In genomic region chr17:40315678-40316570, GRCh38 we compare ENCODE assay signal across 10 cellular contexts. TPM values are rescaled to one million over a fixed set of nuclear protein-coding genes. Genes with fewer than 3 reads are reported as not detected.
A peak's percentile ranks its signal among the peaks of the same experiment; 100 is the strongest.
DNase-seq lines count a peak whose midpoint lies in the region; FAIRE-seq and TF ChIP-seq lines count a peak whose summit lies in the region.
"Had no signal": no experiment of that assay in that cellular context is flagged by ENCODE, and none has a peak within 500 bp of the region (broad histone marks: within the 10 kb centered on the region; RNA-seq: fewer than 3 reads in every experiment).

No MANE protein-coding gene starts in this region.

- peak overlapping the region in 2 of 4 donors; percentile 71 to 95 for H3K4me3 ChIP-seq in Peyer's patch

- H3K36me3 ChIP-seq in Peyer's patch = no peaks in the 10 kb centered on the region

- peaks cover 64% of the 10 kb centered on the region for H3K4me1 Mint-ChIP-seq in progenitor cell of endocrine pancreas (ENCODE audit: low read depth)

- H3K4me3 Mint-ChIP-seq in progenitor cell of endocrine pancreas (ENCODE audit: low read depth) = peak overlapping the region; percentile 50

- no peaks in the 10 kb centered on the region for H3K27me3 Mint-ChIP-seq in progenitor cell of endocrine pancreas

- peaks cover 8 to 83% (median 26%) of the 10 kb centered on the region in 4 donors for H3K4me1 ChIP-seq in Peyer's patch

- TF ChIP-seq POLR2A in GM12891 (IDR thresholded peaks at IDR 0.05; ENCODE audit: low read depth, low read length) (no peak), Peyer's patch (IDR thresholded peaks at IDR 0.05) (no peak), erythroblast (IDR thresholded peaks at IDR 0.05; ENCODE audit: low read length) (no peak)

- H3K9me3 Mint-ChIP-seq in progenitor cell of endocrine pancreas (ENCODE audit: low read depth) = no peaks in the 10 kb centered on the region

- H3K27ac Mint-ChIP-seq in progenitor cell of endocrine pancreas = peak overlapping the region; percentile 85

- H3K27me3 ChIP-seq in Peyer's patch = no peaks in the 10 kb centered on the region

- no peaks in the 10 kb centered on the region for H3K9me3 ChIP-seq in Peyer's patch

- TF ChIP-seq CTCF in Peyer's patch (IDR thresholded peaks at IDR 0.05) (no peak), progenitor cell of endocrine pancreas (IDR thresholded peaks at IDR 0.05; ENCODE audit: unreplicated experiment) (no peak)

- DNase-seq in GM12891 (ENCODE audit: insufficient read length, low spot score) (no peak), Peyer's patch (peak in 1 of 3 donors; percentile 49), erythroblast (lab: John Stamatoyannopoulos, UW) (peak; percentile 58 to 65), progenitor cell of endocrine pancreas (ENCODE audit: low spot score, unreplicated experiment) (no peak), NCI-H82 (lab: John Stamatoyannopoulos, UW) (no peak), MV-4-11 (lab: John Stamatoyannopoulos, UW) (no peak), hippocampal formation (lab: John Stamatoyannopoulos, UW) (no peak), HuH-7.5 (ENCODE audit: low spot score) (no peak)
- DNase-seq: caudate nucleus, NCI-H345 had no signal

- H3K36me3 Mint-ChIP-seq in progenitor cell of endocrine pancreas (ENCODE audit: insufficient read depth) = no peaks in the 10 kb centered on the region

- peak overlapping the region in 3 of 4 donors; percentile 77 to 95 (median 84) for H3K27ac ChIP-seq in Peyer's patch

- FAIRE-seq in GM12891 (lab: Jason Lieb, UNC) = peak; percentile 72

TF ChIP-seq in GM12891, 5 proteins besides CTCF, POLR2A, EP300 and RAD21:
- no peak for TF ChIP-seq POU2F2 (IDR thresholded peaks at IDR 0.05; ENCODE audit: low read depth, low read length)
- no peak for TF ChIP-seq PAX5 (IDR thresholded peaks at IDR 0.05; ENCODE audit: insufficient read depth, low read length, severe bottlenecking)
- TF ChIP-seq POLR2AphosphoS5 (IDR thresholded peaks at IDR 0.05; ENCODE audit: low read depth, low read length) = no peak
- no peak for TF ChIP-seq SPI1 (IDR thresholded peaks at IDR 0.05; ENCODE audit: low read depth, low read length)
- no peak for TF ChIP-seq TAF1 (IDR thresholded peaks at IDR 0.05; ENCODE audit: low read depth, low read length)
TF ChIP-seq in GM12891: peak in this region for 0.

RNA-seq across cellular contexts. Expression of gene RARA, which starts 6.9 kb away (rescaled TPM):
- polyA plus RNA-seq in GM12891 (2012; ENCODE audit: low read depth, missing spikeins) = 24.8 TPM
- total RNA-seq in Peyer's patch = 10 to 100 TPM; 46.2 to 93.3 (median 72.1) TPM
- 50.8 and 51.3 TPM in 2 replicates for total RNA-seq in progenitor cell of endocrine pancreas

RNA-seq across cellular contexts. Expression of gene CDC6, which starts 28.2 kb away (rescaled TPM):
- 21.1 TPM for polyA plus RNA-seq in GM12891 (2012; ENCODE audit: low read depth, missing spikeins)
- total RNA-seq in Peyer's patch (10 to 100 TPM in 1 of 4 donors, 1 to 10 TPM in 3; 2.5 to 21.5 (median 3.4) TPM), progenitor cell of endocrine pancreas (35.7 and 38.5 TPM in 2 replicates)

RNA-seq across cellular contexts. Expression of gene GJD3, which starts 48.6 kb away (rescaled TPM):
- 0.21 TPM for polyA plus RNA-seq in GM12891 (2012; ENCODE audit: low read depth, missing spikeins)
- total RNA-seq in Peyer's patch (1 to 10 TPM in 1 of 4 donors, not detected in 3; 1.6 TPM), progenitor cell of endocrine pancreas (not detected in 2 replicates)

Comparison
In these comparisons a context has a peak if more than half of its experiments do, and no peak if none do; other contexts are left out.
1. DNase-seq: peak in erythroblast (2 of 2); none in GM12891 (single experiment), progenitor cell of endocrine pancreas (single experiment), NCI-H82 (single experiment), MV-4-11 (single experiment), hippocampal formation (0 of 2) and HuH-7.5 (single experiment).